8 cellular contexts compared by ENCODE assay signal in the genomic region with DNA sequence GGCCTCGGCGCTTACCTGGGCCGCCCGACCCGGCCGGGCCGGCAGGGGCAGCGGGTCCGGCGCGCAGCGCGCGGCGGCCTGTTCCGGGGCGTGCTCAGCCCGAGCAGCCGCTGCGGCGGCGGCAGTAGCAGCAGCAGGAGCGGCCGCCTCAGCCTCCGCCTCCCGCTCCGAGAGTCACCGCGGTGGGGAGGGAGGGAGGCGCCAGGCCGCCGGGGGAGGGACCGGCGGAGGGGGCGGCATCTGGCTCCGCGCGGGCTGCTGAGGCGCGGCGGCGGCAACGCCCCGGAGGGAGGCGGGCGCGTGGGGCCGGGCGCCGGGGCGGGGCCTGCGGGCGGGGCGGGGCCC. TPM values are rescaled to one million over a fixed set of nuclear protein-coding genes. Genes with fewer than 3 reads are reported as not detected.
DNase-seq lines count a peak whose midpoint lies in the region; ATAC-seq, FAIRE-seq and TF ChIP-seq lines count a peak whose summit lies in the region.

A gene with protein sequence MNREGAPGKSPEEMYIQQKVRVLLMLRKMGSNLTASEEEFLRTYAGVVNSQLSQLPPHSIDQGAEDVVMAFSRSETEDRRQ (minus strand): TSS at position 190 of the 345 bp plus-strand sequence. CDS start 38,205 bp downstream, outside the sequence.

- no peaks in the 10 kb centered on the region for H3K9me3 ChIP-seq in body of pancreas

- peak within 1 kb of the TSS; percentile 75 to 98 (median 95) for H3K27ac Mint-ChIP-seq in IgD-negative memory B cell

- peak in 1 of 3 donors; percentile 33 for TF ChIP-seq POLR2A in body of pancreas (IDR thresholded peaks at IDR 0.05)

- peak in 2 of 7 experiments; percentile 10 to 25 for TF ChIP-seq CTCF in body of pancreas (IDR thresholded peaks at IDR 0.05)

- H3K9me3 Mint-ChIP-seq in IgD-negative memory B cell: no peaks in the 10 kb centered on the region

- intact Hi-C loops in body of pancreas (cut with DNase I) (no loop called here), left colon (cut with DNase I, micrococcal nuclease) (no loop called here)

- FAIRE-seq in RCC 7860 (lab: Jason Lieb, UNC): no peak

- WGBS in body of pancreas, 2 donors: 1% methylated on average over 37 of the region's 54 CpGs; no CpG with 5 or more reads in 1 of the 2 donors

- H3K36me3 Mint-ChIP-seq in IgD-negative memory B cell: peaks cover 2% of the 10 kb centered on the region

- H3K4me3 Mint-ChIP-seq in IgD-negative memory B cell: peak within 1 kb of the TSS; percentile 95 to 99 (median 98)

- H3K4me1 ChIP-seq in body of pancreas: peaks cover 29% of the 10 kb centered on the region

- DNase-seq in G401 (ENCODE audit: low spot score) (no peak), body of pancreas (no peak), left colon (no peak), substantia nigra (lab: John Stamatoyannopoulos, UW) (no peak), RCC 7860 (ENCODE audit: low spot score) (no peak)
- no peak for DNase-seq in stimulated activated CD4-positive, alpha-beta T cell treated with anti-CD3 and anti-CD28 coated beads, Interleukin-12 subunit alpha, Interleukin-12 subunit beta, amount 100 ng/mL, for 4 hours

- H3K36me3 ChIP-seq in body of pancreas (replicated peaks in 1 of 2; ENCODE audit: insufficient read depth in 1 of 2, low read depth in 2 of 2): no peaks in the 10 kb centered on the region

- ATAC-seq in GM21526 (IDR thresholded peaks at IDR 0.05; ENCODE audit: low FRiP score, unreplicated experiment): peak; percentile 67
- ATAC-seq in body of pancreas: no peak
- no peak for ATAC-seq in left colon

- H3K27me3 Mint-ChIP-seq in IgD-negative memory B cell: no peaks in the 10 kb centered on the region

- H3K27me3 ChIP-seq in body of pancreas: no peaks in the 10 kb centered on the region

- peak within 1 kb of the TSS; percentile 90 to 94 for H3K4me3 ChIP-seq in body of pancreas

- peak within 1 kb of the TSS; percentile 88 to 99 (median 96) for H3K27ac ChIP-seq in body of pancreas
- H3K27ac ChIP-seq in substantia nigra (ENCODE audit: low read depth, low read length, poor library complexity, severe bottlenecking): peak within 1 kb of the TSS; percentile 92

- in situ Hi-C loops in G401 (cut with HindIII; ENCODE audit: low sequenced_read_pairs): no loop called here

- peaks cover 14 to 18% (median 16%) of the 10 kb centered on the region in 3 donors for H3K4me1 Mint-ChIP-seq in IgD-negative memory B cell

RNA-seq across cellular contexts. Expression of the gene that starts here (rescaled TPM):
- total RNA-seq in G401 (2014; rRNA removed; shearing (Covaris generic)): 346 and 526 TPM in 2 replicates
- polyA plus RNA-seq in IgD-negative memory B cell: 10.0 TPM
- total RNA-seq in body of pancreas: 10 to 100 TPM; 20.1 to 24.6 TPM
- total RNA-seq in left colon: 10 to 100 TPM; 25.7 to 30.9 TPM

Comparison
In these comparisons a context has a peak if more than half of its experiments do, and no peak if none do; other contexts are left out.
1. RNA of the gene that starts here (total RNA-seq): 346 to 526 TPM in G401; 25.7 to 30.9 TPM in left colon and 20.1 to 24.6 TPM in body of pancreas; every median in the first group is over 10 times any median in the second.